In genomic region chr2:218342837-218343236, GRCh38 we compare ENCODE assay signal across 32 cellular contexts. TPM values are rescaled to one million over a fixed set of nuclear protein-coding genes. Genes with fewer than 3 reads are reported as not detected.
"Had no signal": no experiment of that assay in that cellular context is flagged by ENCODE, and none has a peak within 500 bp of the region (broad histone marks: within the 10 kb centered on the region; RNA-seq: fewer than 3 reads in every experiment).

No MANE protein-coding gene starts in this region.

- DNase-seq: activated CD4-positive, alpha-beta T cell treated with anti-CD3 and anti-CD28 coated beads, Interleukin-2, amount 50 U/mL, for 1 hour; activated CD4-positive, CD25-positive, alpha-beta regulatory T cell treated with anti-CD3 and anti-CD28 coated beads, Interleukin-2, amount 50 U/mL, for 72 hours; activated CD8-positive, alpha-beta memory T cell treated with anti-CD3 and anti-CD28 coated beads, Interleukin-2, amount 10 ng/mL, durations not matched to agents 7 days and 5 days; activated CD8-positive, alpha-beta T cell treated with anti-CD3 and anti-CD28 coated beads, Interleukin-2, amount 10 ng/mL, durations not matched to agents 7 days and 5 days; activated naive CD8-positive, alpha-beta T cell treated with anti-CD3 and anti-CD28 coated beads, Interleukin-2, amount 50 U/mL, for 24 hours; activated T-cell treated with anti-CD3 and anti-CD28 coated beads, Interleukin-2, amount 50 U/mL, for 48 hours; amygdala; central memory CD4-positive, alpha-beta T cell; colonic mucosa; head of caudate nucleus; hippocampal formation; left cardiac atrium; mammary epithelial cell; naive thymus-derived CD8-positive, alpha-beta T cell; right lobe of liver; stimulated activated CD4-positive, alpha-beta T cell treated with anti-CD3 and anti-CD28 coated beads, Interleukin-2, amount 100 ng/mL, for 48 hours; stimulated activated naive CD4-positive, alpha-beta T cell treated with Interleukin-2 at 50 U/mL for 16 hours; SW 1271; T-helper 9 cell; trophoblast cell; WERI-Rb-1 had no signal

- H3K27ac ChIP-seq: breast epithelium, colonic mucosa, gastroesophageal sphincter, right lobe of liver, WERI-Rb-1 had no signal

- H3K27me3 ChIP-seq: breast epithelium, colonic mucosa, gastroesophageal sphincter, right lobe of liver had no signal

- H3K9me3 ChIP-seq: breast epithelium, colonic mucosa, gastroesophageal sphincter, right lobe of liver had no signal

- H3K36me3 ChIP-seq: breast epithelium, colonic mucosa, gastroesophageal sphincter, WERI-Rb-1 had no signal

- ATAC-seq: activated CD8-positive, alpha-beta memory T cell treated with anti-CD3 and anti-CD28 coated beads, Interleukin-2, amount 10 ng/mL, durations not matched to agents 7 days and 5 days; activated CD8-positive, alpha-beta T cell treated with anti-CD3 and anti-CD28 coated beads, Interleukin-2, amount 10 ng/mL, durations not matched to agents 7 days and 5 days; activated naive CD8-positive, alpha-beta T cell treated with anti-CD3 and anti-CD28 coated beads, Interleukin-2, amount 50 U/mL, for 24 hours; gastroesophageal sphincter; naive thymus-derived CD8-positive, alpha-beta T cell; right lobe of liver had no signal

- H3K4me3 ChIP-seq: breast epithelium, colonic mucosa, gastroesophageal sphincter, right lobe of liver had no signal

- H3K4me1 ChIP-seq: breast epithelium, colonic mucosa, gastroesophageal sphincter had no signal

RNA-seq across cellular contexts. Expression of gene CATIP, which starts 13.8 kb away (rescaled TPM):
- total RNA-seq: activated CD8-positive, alpha-beta memory T cell treated with anti-CD3 and anti-CD28 coated beads, Interleukin-2, amount 10 ng/mL, durations not matched to agents 7 days and 5 days; activated CD8-positive, alpha-beta T cell treated with anti-CD3 and anti-CD28 coated beads, Interleukin-2, amount 10 ng/mL, durations not matched to agents 7 days and 5 days; activated T-helper 2 cell treated with anti-CD3 and anti-CD28 coated beads, Interferon-gamma antibody, Interleukin-2, Interleukin-4, amounts not matched to agents 10 μg/mL and 5 μg/mL and 100 μg/mL, durations not matched to agents 14 hours and 24 hours and 36 hours; colonic mucosa; endothelial cell of umbilical vein; gastroesophageal sphincter; left cardiac atrium; liver; mammary epithelial cell; naive thymus-derived CD8-positive, alpha-beta T cell; osteocyte; posterior vena cava; right lobe of liver; skeletal muscle tissue had no signal
- polyA plus RNA-seq: endothelial cell of umbilical vein; esophagus; fibroblast of lung; keratinocyte; mammary epithelial cell; naive thymus-derived CD8-positive, alpha-beta T cell had no signal

RNA-seq across cellular contexts. Expression of gene SLC11A1, which starts 39.2 kb away (rescaled TPM):
- total RNA-seq: endothelial cell of umbilical vein had no signal
